9 cellular contexts compared by ENCODE assay signal in genomic region chr20:47854687-47855212, GRCh38.
DNase-seq lines count a peak whose midpoint lies in the region; TF ChIP-seq lines count a peak whose summit lies in the region.
"Had no signal": no experiment of that assay in that cellular context is flagged by ENCODE, and none has a peak within 500 bp of the region (broad histone marks: within the 10 kb centered on the region; RNA-seq: fewer than 3 reads in every experiment).

No MANE protein-coding gene starts in this region.

- no peak overlapping the region for H2AFZ ChIP-seq in MM.1S (ENCODE audit: low read length)

- in situ Hi-C loops in astrocyte of the cerebellum (cut with HindIII; ENCODE audit: low sequenced_read_pairs) = no loop called here

- no peak overlapping the region for H3K27ac ChIP-seq in MM.1S (ENCODE audit: low read length)
- no peak overlapping the region for H3K27ac ChIP-seq in Peyer's patch
- H3K27ac ChIP-seq: skin epidermis had no signal

- peak; percentile 66 for TF ChIP-seq CTCF in MM.1S (IDR thresholded peaks at IDR 0.05; ENCODE audit: low read length)
- peak; percentile 42 for TF ChIP-seq CTCF in astrocyte of the cerebellum (IDR thresholded peaks at IDR 0.05; ENCODE audit: low read depth, low read length, missing control alignments)
- TF ChIP-seq CTCF in Peyer's patch (IDR thresholded peaks at IDR 0.05) = peak in 2 of 6 experiments; percentile 34 to 41

- H3K9me3 ChIP-seq in MM.1S (replicated peaks; ENCODE audit: insufficient read depth, low read length) = no peaks in the 10 kb centered on the region
- no peaks in the 10 kb centered on the region for H3K9me3 ChIP-seq in Peyer's patch

- no peak for TF ChIP-seq POLR2A in Peyer's patch (IDR thresholded peaks at IDR 0.05)

- no peaks in the 10 kb centered on the region for H3K36me3 ChIP-seq in MM.1S (replicated peaks; ENCODE audit: insufficient read depth, low read length)
- H3K36me3 ChIP-seq in Peyer's patch = no peaks in the 10 kb centered on the region

- H3F3A ChIP-seq in MM.1S (ENCODE audit: insufficient read depth, low read length) = peaks cover 4% of the 10 kb centered on the region; the same call in 1 of the 2 replicates

- no peak overlapping the region for H3K4me3 ChIP-seq in MM.1S (ENCODE audit: low read length)
- no peak overlapping the region for H3K4me3 ChIP-seq in astrocyte of the cerebellum (ENCODE audit: low read depth, low read length)
- H3K4me3 ChIP-seq in Peyer's patch = no peak overlapping the region
- H3K4me3 ChIP-seq: skin epidermis had no signal

- H3K4me1 ChIP-seq in MM.1S (ENCODE audit: low read length) (peaks cover 31% of the 10 kb centered on the region), Peyer's patch (no peaks in the 10 kb centered on the region)

- DNase-seq in DMS 273 (lab: John Stamatoyannopoulos, UW; ENCODE audit: unreplicated experiment) = peak; percentile 87
- DNase-seq in DMS 273 treated with DMSO at 0.1 percent for 48 hours (lab: John Stamatoyannopoulos, UW) = no peak
- peak; percentile 33 for DNase-seq in MM.1S
- no peak for DNase-seq in astrocyte of the cerebellum (ENCODE audit: low read depth)
- DNase-seq in mucosa of gallbladder (ENCODE audit: low spot score) = peak; percentile 17
- DNase-seq in Peyer's patch = no peak
- no peak for DNase-seq in middle frontal gyrus (ENCODE audit: extremely low spot score, low spot score)
- DNase-seq in stimulated activated CD4-positive, alpha-beta T cell treated with anti-CD3 and anti-CD28 coated beads, Interleukin-15, amount 100 ng/mL, for 24 hours = no peak

- no peaks in the 10 kb centered on the region for H3K27me3 ChIP-seq in MM.1S (replicated peaks; ENCODE audit: insufficient read depth, low read length)
- no peaks in the 10 kb centered on the region for H3K27me3 ChIP-seq in Peyer's patch

- H3K9me2 ChIP-seq in MM.1S (replicated peaks; ENCODE audit: insufficient read depth, low read length) = no peaks in the 10 kb centered on the region

- no peaks in the 10 kb centered on the region for H4K20me1 ChIP-seq in MM.1S (ENCODE audit: insufficient read depth, low read length)

- no peaks in the 10 kb centered on the region for H3K79me2 ChIP-seq in MM.1S (ENCODE audit: low read length)

- H3K4me2 ChIP-seq in MM.1S (ENCODE audit: low read depth, low read length) = no peak overlapping the region

- H3K9ac ChIP-seq in MM.1S (ENCODE audit: low read length) = no peak overlapping the region

Comparison
In these comparisons a context has a peak if more than half of its experiments do, and no peak if none do; other contexts are left out.
1. DNase-seq: peak in DMS 273 (single experiment), MM.1S (single experiment) and mucosa of gallbladder (single experiment); none in DMS 273 treated with DMSO at 0.1 percent for 48 hours (single experiment), astrocyte of the cerebellum (single experiment), Peyer's patch (0 of 3), middle frontal gyrus (single experiment) and stimulated activated CD4-positive, alpha-beta T cell treated with anti-CD3 and anti-CD28 coated beads, Interleukin-15, amount 100 ng/mL, for 24 hours (single experiment).